Comparison of ENCODE assay signal across 1 cellular context in genomic region chr18:12744103-12744502, GRCh38.
TF ChIP-seq lines count a peak whose summit lies in the region.

No MANE protein-coding gene starts in this region.

TF ChIP-seq in GM23338, 12 proteins besides CTCF, POLR2A, EP300 and RAD21 (continued from another document):
- TF ChIP-seq ZNF462 (CRISPR knock-in tag; IDR thresholded peaks at IDR 0.05) (no peak), NANOG (IDR thresholded peaks at IDR 0.05; ENCODE audit: borderline replicate concordance) (no peak), EZH2 (IDR thresholded peaks at IDR 0.05; ENCODE audit: low read depth, unreplicated experiment) (no peak)
